ENCODE assay signal across 17 cellular contexts in the genomic region with DNA sequence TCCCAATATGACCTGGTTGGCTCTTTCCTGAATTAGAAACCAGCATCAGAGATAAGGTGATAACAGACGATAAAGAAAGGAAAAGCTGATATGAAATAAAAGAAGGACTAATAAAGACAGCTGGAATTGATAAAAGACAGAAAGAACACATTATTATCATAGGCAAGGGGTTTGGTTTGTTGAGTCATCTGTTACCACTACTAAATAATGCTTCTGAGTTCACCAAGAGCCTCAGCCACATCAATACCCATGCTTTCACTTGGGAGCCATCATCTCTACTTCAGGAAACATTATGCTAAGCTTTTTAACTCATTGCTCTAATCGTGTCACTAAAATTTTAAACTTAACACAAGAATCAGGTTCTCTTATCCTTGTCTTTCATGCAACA.
DNase-seq lines count a peak whose midpoint lies in the region; ATAC-seq and TF ChIP-seq lines count a peak whose summit lies in the region.
"Had no signal": no experiment of that assay in that cellular context is flagged by ENCODE, and none has a peak within 500 bp of the region (broad histone marks: within the 10 kb centered on the region; RNA-seq: fewer than 3 reads in every experiment).

No MANE protein-coding gene starts in this region.

- H3K4me1 Mint-ChIP-seq in stimulated activated effector memory CD8-positive, alpha-beta T cell treated with anti-CD3 and anti-CD28 coated beads, Interleukin-12 subunit alpha, Interleukin-12 subunit beta, amount 100 ng/mL, for 72 hours, result no peaks in the 10 kb centered on the region
- H3K4me1 Mint-ChIP-seq: neural progenitor cell had no signal

- peaks cover 82% of the 10 kb centered on the region for H3K36me3 Mint-ChIP-seq in stimulated activated effector memory CD8-positive, alpha-beta T cell treated with anti-CD3 and anti-CD28 coated beads, Interleukin-12 subunit alpha, Interleukin-12 subunit beta, amount 100 ng/mL, for 72 hours

- H3K4me3 Mint-ChIP-seq in stimulated activated effector memory CD8-positive, alpha-beta T cell treated with anti-CD3 and anti-CD28 coated beads, Interleukin-12 subunit alpha, Interleukin-12 subunit beta, amount 100 ng/mL, for 72 hours, result no peak overlapping the region
- H3K4me3 Mint-ChIP-seq: neural progenitor cell had no signal

- peak; percentile 76 for ATAC-seq in SK-N-SH treated with all-trans-retinoic acid at 6 μM for 48 hours
- no peak for ATAC-seq in stimulated activated effector memory CD8-positive, alpha-beta T cell treated with anti-CD3 and anti-CD28 coated beads, Interleukin-12 subunit alpha, Interleukin-12 subunit beta, amount 100 ng/mL, for 72 hours
- no peak for ATAC-seq in GM19035 (IDR thresholded peaks at IDR 0.05; ENCODE audit: unreplicated experiment)
- ATAC-seq: right cardiac atrium had no signal

- H3K9me3 Mint-ChIP-seq in stimulated activated effector memory CD8-positive, alpha-beta T cell treated with anti-CD3 and anti-CD28 coated beads, Interleukin-12 subunit alpha, Interleukin-12 subunit beta, amount 100 ng/mL, for 72 hours, result no peaks in the 10 kb centered on the region
- H3K9me3 Mint-ChIP-seq: neural progenitor cell had no signal

- DNase-seq in ELR (ENCODE audit: low read depth) (peak; percentile 61), fibroblast of the conjunctiva (ENCODE audit: low read depth) (peak; percentile 71), NCI-H774 (lab: John Stamatoyannopoulos, UW) (no peak)
- no peak for DNase-seq in stimulated activated effector memory CD8-positive, alpha-beta T cell treated with anti-CD3 and anti-CD28 coated beads, Interleukin-12 subunit alpha, Interleukin-12 subunit beta, amount 100 ng/mL, for 72 hours (ENCODE audit: low spot score in 2 of 2)
- no peak for DNase-seq in stimulated activated CD4-positive, alpha-beta T cell treated with anti-CD3 and anti-CD28 coated beads, Interleukin-4, amount 100 ng/mL, for 24 hours
- DNase-seq: activated CD4-positive, alpha-beta T cell treated with anti-CD3 and anti-CD28 coated beads, Interleukin-2, amount 50 U/mL, for 1 hour; activated naive CD4-positive, alpha-beta T cell treated with anti-CD3 and anti-CD28 coated beads, Interleukin-2, amount 50 U/mL, for 16 hours; effector CD4-positive, alpha-beta T cell; midbrain; NCI-H1105 treated with DMSO at 0.1 percent for 48 hours; NCI-H2171; PC-9; right cardiac atrium; substantia nigra had no signal

- peak overlapping the region; percentile 4 for H3K27ac Mint-ChIP-seq in stimulated activated effector memory CD8-positive, alpha-beta T cell treated with anti-CD3 and anti-CD28 coated beads, Interleukin-12 subunit alpha, Interleukin-12 subunit beta, amount 100 ng/mL, for 72 hours
- H3K27ac Mint-ChIP-seq: neural progenitor cell had no signal

TF ChIP-seq in SK-N-SH treated with all-trans-retinoic acid at 6 μM for 48 hours, 23 proteins besides CTCF, POLR2A, EP300 and RAD21:
- TF ChIP-seq, protein P1, sequence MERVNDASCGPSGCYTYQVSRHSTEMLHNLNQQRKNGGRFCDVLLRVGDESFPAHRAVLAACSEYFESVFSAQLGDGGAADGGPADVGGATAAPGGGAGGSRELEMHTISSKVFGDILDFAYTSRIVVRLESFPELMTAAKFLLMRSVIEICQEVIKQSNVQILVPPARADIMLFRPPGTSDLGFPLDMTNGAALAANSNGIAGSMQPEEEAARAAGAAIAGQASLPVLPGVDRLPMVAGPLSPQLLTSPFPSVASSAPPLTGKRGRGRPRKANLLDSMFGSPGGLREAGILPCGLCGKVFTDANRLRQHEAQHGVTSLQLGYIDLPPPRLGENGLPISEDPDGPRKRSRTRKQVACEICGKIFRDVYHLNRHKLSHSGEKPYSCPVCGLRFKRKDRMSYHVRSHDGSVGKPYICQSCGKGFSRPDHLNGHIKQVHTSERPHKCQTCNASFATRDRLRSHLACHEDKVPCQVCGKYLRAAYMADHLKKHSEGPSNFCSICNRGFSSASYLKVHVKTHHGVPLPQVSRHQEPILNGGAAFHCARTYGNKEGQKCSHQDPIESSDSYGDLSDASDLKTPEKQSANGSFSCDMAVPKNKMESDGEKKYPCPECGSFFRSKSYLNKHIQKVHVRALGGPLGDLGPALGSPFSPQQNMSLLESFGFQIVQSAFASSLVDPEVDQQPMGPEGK (CRISPR knock-in tag; IDR thresholded peaks at IDR 0.05; ENCODE audit: borderline replicate concordance), result no peak
- TF ChIP-seq ZNF565 (CRISPR knock-in tag; conservative IDR thresholded peaks at IDR 0.05; ENCODE audit: low read depth) (no peak), GLIS3 (CRISPR knock-in tag; IDR thresholded peaks at IDR 0.05) (no peak), ZFP30 (CRISPR knock-in tag; IDR thresholded peaks at IDR 0.05) (no peak), ZNF70 (CRISPR knock-in tag; IDR thresholded peaks at IDR 0.05) (no peak), ZNF8 (CRISPR knock-in tag; IDR thresholded peaks at IDR 0.05) (no peak), ZC3H10 (CRISPR knock-in tag; IDR thresholded peaks at IDR 0.05) (no peak), RARB (CRISPR knock-in tag; IDR thresholded peaks at IDR 0.05) (no peak), TOX (CRISPR knock-in tag; IDR thresholded peaks at IDR 0.05; ENCODE audit: borderline replicate concordance) (no peak), OSR1 (CRISPR knock-in tag; IDR thresholded peaks at IDR 0.05) (no peak)
- TF ChIP-seq, protein P2, sequence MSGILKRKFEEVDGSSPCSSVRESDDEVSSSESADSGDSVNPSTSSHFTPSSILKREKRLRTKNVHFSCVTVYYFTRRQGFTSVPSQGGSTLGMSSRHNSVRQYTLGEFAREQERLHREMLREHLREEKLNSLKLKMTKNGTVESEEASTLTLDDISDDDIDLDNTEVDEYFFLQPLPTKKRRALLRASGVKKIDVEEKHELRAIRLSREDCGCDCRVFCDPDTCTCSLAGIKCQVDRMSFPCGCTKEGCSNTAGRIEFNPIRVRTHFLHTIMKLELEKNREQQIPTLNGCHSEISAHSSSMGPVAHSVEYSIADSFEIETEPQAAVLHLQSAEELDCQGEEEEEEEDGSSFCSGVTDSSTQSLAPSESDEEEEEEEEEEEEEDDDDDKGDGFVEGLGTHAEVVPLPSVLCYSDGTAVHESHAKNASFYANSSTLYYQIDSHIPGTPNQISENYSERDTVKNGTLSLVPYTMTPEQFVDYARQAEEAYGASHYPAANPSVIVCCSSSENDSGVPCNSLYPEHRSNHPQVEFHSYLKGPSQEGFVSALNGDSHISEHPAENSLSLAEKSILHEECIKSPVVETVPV (CRISPR knock-in tag; IDR thresholded peaks at IDR 0.05), result no peak
TF ChIP-seq in SK-N-SH treated with all-trans-retinoic acid at 6 μM for 48 hours: peak in this region for 0.

Comparison
In these comparisons a context has a peak if more than half of its experiments do, and no peak if none do; other contexts are left out.
1. DNase-seq: peak in ELR (single experiment) and fibroblast of the conjunctiva (single experiment); none in stimulated activated effector memory CD8-positive, alpha-beta T cell treated with anti-CD3 and anti-CD28 coated beads, Interleukin-12 subunit alpha, Interleukin-12 subunit beta, amount 100 ng/mL, for 72 hours (0 of 2), NCI-H774 (single experiment) and stimulated activated CD4-positive, alpha-beta T cell treated with anti-CD3 and anti-CD28 coated beads, Interleukin-4, amount 100 ng/mL, for 24 hours (single experiment).